In the genomic region with DNA sequence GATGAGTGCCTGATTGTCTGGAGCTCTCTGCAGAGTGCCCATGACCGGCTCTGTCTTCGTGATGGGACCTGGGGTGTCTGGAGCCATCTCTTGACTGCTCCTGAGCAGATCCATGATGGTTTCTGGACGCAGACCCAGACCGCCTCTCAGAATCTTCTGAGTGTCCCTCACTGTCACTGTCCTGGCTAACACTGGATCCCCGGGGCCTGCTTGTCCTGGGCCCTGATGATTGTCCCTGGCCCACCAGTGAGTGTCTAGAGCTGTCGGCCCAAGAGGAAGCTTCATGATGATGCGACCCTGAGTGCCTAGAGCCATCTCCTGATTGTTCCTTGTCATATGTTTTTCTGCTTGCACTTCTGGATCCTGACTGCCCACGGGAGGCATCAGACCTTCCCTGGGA, we compare ENCODE assay signal across 16 cellular contexts. TPM values are rescaled to one million over a fixed set of nuclear protein-coding genes. Genes with fewer than 3 reads are reported as not detected.
"Had no signal": no experiment of that assay in that cellular context is flagged by ENCODE, and none has a peak within 500 bp of the region (broad histone marks: within the 10 kb centered on the region; RNA-seq: fewer than 3 reads in every experiment).

No MANE protein-coding gene starts in this region.

RNA-seq across cellular contexts. Expression of a gene that starts 17.1 kb away (rescaled TPM):
- total RNA-seq: activated naive CD4-positive, alpha-beta T cell treated with anti-CD3 and anti-CD28 coated beads, Interleukin-2, amount 50 U/mL, for 72 hours; activated naive CD8-positive, alpha-beta T cell treated with anti-CD3 and anti-CD28 coated beads for 36 hours; activated naive CD8-positive, alpha-beta T cell treated with anti-CD3 and anti-CD28 coated beads, Interleukin-2, amount 10 ng/mL, durations not matched to agents 7 days and 5 days; activated T-cell treated with anti-CD3 and anti-CD28 coated beads, Interleukin-2, amount 50 U/mL, for 4 hours; activated T-cell treated with anti-CD3 and anti-CD28 coated beads, Interleukin-2, amount 50 U/mL, for 72 hours; activated T-helper 1 cell treated with anti-CD3 and anti-CD28 coated beads, Interleukin-12 subunit alpha, Interleukin-12 subunit beta, Interleukin-2, Interleukin-4 antibody, amounts not matched to agents 30 ng/mL and 10 ng/mL and 1 ng/mL, durations not matched to agents 14 hours and 24 hours and 36 hours; activated T-helper 17 cell treated with anti-CD3 and anti-CD28 coated beads, Interleukin-2, amount 50 U/mL, for 72 hours; activated T-helper 2 cell treated with anti-CD3 and anti-CD28 coated beads, Interferon-gamma antibody, Interleukin-2, Interleukin-4, amounts not matched to agents 10 μg/mL and 5 μg/mL and 100 μg/mL, durations not matched to agents 14 hours and 24 hours and 36 hours; adrenal gland; ascending aorta; body of pancreas; breast epithelium; cardiac muscle cell had no signal
- polyA plus RNA-seq: adrenal gland, cardiac muscle cell had no signal

RNA-seq across cellular contexts. Expression of a gene that starts 51.8 kb away (rescaled TPM):
- total RNA-seq: activated naive CD4-positive, alpha-beta T cell treated with anti-CD3 and anti-CD28 coated beads, Interleukin-2, amount 50 U/mL, for 72 hours; activated naive CD8-positive, alpha-beta T cell treated with anti-CD3 and anti-CD28 coated beads for 36 hours; activated naive CD8-positive, alpha-beta T cell treated with anti-CD3 and anti-CD28 coated beads, Interleukin-2, amount 10 ng/mL, durations not matched to agents 7 days and 5 days; activated T-cell treated with anti-CD3 and anti-CD28 coated beads, Interleukin-2, amount 50 U/mL, for 4 hours; activated T-cell treated with anti-CD3 and anti-CD28 coated beads, Interleukin-2, amount 50 U/mL, for 72 hours; activated T-helper 1 cell treated with anti-CD3 and anti-CD28 coated beads, Interleukin-12 subunit alpha, Interleukin-12 subunit beta, Interleukin-2, Interleukin-4 antibody, amounts not matched to agents 30 ng/mL and 10 ng/mL and 1 ng/mL, durations not matched to agents 14 hours and 24 hours and 36 hours; activated T-helper 17 cell treated with anti-CD3 and anti-CD28 coated beads, Interleukin-2, amount 50 U/mL, for 72 hours; activated T-helper 2 cell treated with anti-CD3 and anti-CD28 coated beads, Interferon-gamma antibody, Interleukin-2, Interleukin-4, amounts not matched to agents 10 μg/mL and 5 μg/mL and 100 μg/mL, durations not matched to agents 14 hours and 24 hours and 36 hours; adrenal gland; aorta; ascending aorta; astrocyte; body of pancreas; breast epithelium; cardiac muscle cell; cardiac septum had no signal
- polyA plus RNA-seq: adrenal gland, aorta, cardiac muscle cell had no signal
